24 cellular contexts compared by ENCODE assay signal in the genomic region with DNA sequence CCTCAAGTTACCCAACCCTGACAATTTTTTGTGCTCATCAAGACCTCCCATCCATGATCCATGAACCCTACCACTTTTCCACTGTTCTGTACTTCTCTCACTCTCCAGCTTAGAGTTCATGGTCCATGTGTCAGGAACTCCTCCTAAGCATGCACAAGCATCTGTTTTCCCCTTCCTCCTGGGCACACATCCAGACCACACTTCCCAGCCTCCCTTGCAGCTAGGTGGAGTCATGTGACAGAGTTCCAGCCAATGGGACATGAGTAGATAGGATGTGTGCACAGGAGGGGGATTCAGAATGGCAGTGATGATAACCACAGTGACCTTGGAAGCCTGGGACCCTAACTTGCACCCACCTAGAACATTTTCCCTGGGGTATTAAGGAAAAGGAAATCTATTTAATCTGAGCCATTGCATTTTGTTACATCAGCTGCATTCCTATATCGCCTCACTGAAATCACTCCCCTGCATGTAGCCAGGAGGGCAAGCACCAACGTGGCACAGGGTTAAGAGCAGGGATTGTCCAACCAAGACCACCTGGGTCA. TPM values are rescaled to one million over a fixed set of nuclear protein-coding genes. Genes with fewer than 3 reads are reported as not detected.
"Had no signal": no experiment of that assay in that cellular context is flagged by ENCODE, and none has a peak within 500 bp of the region (broad histone marks: within the 10 kb centered on the region; RNA-seq: fewer than 3 reads in every experiment).

No MANE protein-coding gene starts in this region.

- H3K9ac ChIP-seq: neural progenitor cell had no signal

- ATAC-seq: activated CD8-positive, alpha-beta memory T cell treated with anti-CD3 and anti-CD28 coated beads, Interleukin-2, amount 10 ng/mL, durations not matched to agents 7 days and 5 days; activated CD8-positive, alpha-beta T cell treated with anti-CD3 and anti-CD28 coated beads for 36 hours; esophagus mucosa; left lung; naive thymus-derived CD8-positive, alpha-beta T cell; sciatic nerve; stimulated activated effector memory CD8-positive, alpha-beta T cell treated with anti-CD3 and anti-CD28 coated beads, Interleukin-12 subunit alpha, Interleukin-12 subunit beta, amount 100 ng/mL, for 72 hours had no signal

- H3K4me3 ChIP-seq: hepatocyte, left lung, neural progenitor cell, transverse colon had no signal

- H3K9me3 ChIP-seq: transverse colon had no signal

- H3K4me1 ChIP-seq: left lung, neural progenitor cell had no signal

- H3K4me2 ChIP-seq: hepatocyte, neural progenitor cell had no signal

- H3K36me3 ChIP-seq: left lung, neural progenitor cell, transverse colon had no signal

- H3K4me1 Mint-ChIP-seq: activated naive CD8-positive, alpha-beta T cell treated with anti-CD3 and anti-CD28 coated beads for 36 hours; immature natural killer cell had no signal

- H3K36me3 Mint-ChIP-seq: immature natural killer cell; mesothelial cell of epicardium; neural progenitor cell; stimulated activated effector memory CD8-positive, alpha-beta T cell treated with anti-CD3 and anti-CD28 coated beads, Interleukin-12 subunit alpha, Interleukin-12 subunit beta, amount 100 ng/mL, for 72 hours had no signal

- H3K79me2 ChIP-seq: hepatocyte had no signal

- DNase-seq: activated CD4-positive, alpha-beta T cell treated with anti-CD3 and anti-CD28 coated beads for 48 hours; activated CD8-positive, alpha-beta memory T cell treated with anti-CD3 and anti-CD28 coated beads, Interleukin-2, amount 10 ng/mL, durations not matched to agents 7 days and 5 days; activated CD8-positive, alpha-beta T cell treated with anti-CD3 and anti-CD28 coated beads for 36 hours; activated naive CD4-positive, alpha-beta T cell; activated naive CD8-positive, alpha-beta T cell treated with anti-CD3 and anti-CD28 coated beads for 36 hours; central memory CD4-positive, alpha-beta T cell; effector memory CD4-positive, alpha-beta T cell; glutamatergic neuron; immature natural killer cell; left lung; naive thymus-derived CD8-positive, alpha-beta T cell; posterior cingulate gyrus; small intestine; stimulated activated CD4-positive, alpha-beta T cell treated with anti-CD3 and anti-CD28 coated beads, Interleukin-2, amount 100 ng/mL, for 24 hours; T-helper 9 cell; transverse colon had no signal

- H3K27ac Mint-ChIP-seq: activated CD8-positive, alpha-beta memory T cell treated with anti-CD3 and anti-CD28 coated beads, Interleukin-2, amount 10 ng/mL, durations not matched to agents 7 days and 5 days; activated CD8-positive, alpha-beta T cell treated with anti-CD3 and anti-CD28 coated beads for 36 hours; activated naive CD8-positive, alpha-beta T cell treated with anti-CD3 and anti-CD28 coated beads for 36 hours; immature natural killer cell; mesothelial cell of epicardium; naive thymus-derived CD8-positive, alpha-beta T cell; neural progenitor cell; stimulated activated effector memory CD8-positive, alpha-beta T cell treated with anti-CD3 and anti-CD28 coated beads, Interleukin-12 subunit alpha, Interleukin-12 subunit beta, amount 100 ng/mL, for 72 hours had no signal

- H3K4me3 Mint-ChIP-seq: activated CD8-positive, alpha-beta memory T cell treated with anti-CD3 and anti-CD28 coated beads, Interleukin-2, amount 10 ng/mL, durations not matched to agents 7 days and 5 days; activated CD8-positive, alpha-beta T cell treated with anti-CD3 and anti-CD28 coated beads for 36 hours; activated naive CD8-positive, alpha-beta T cell treated with anti-CD3 and anti-CD28 coated beads for 36 hours; immature natural killer cell; mesothelial cell of epicardium; naive thymus-derived CD8-positive, alpha-beta T cell; neural progenitor cell; stimulated activated effector memory CD8-positive, alpha-beta T cell treated with anti-CD3 and anti-CD28 coated beads, Interleukin-12 subunit alpha, Interleukin-12 subunit beta, amount 100 ng/mL, for 72 hours had no signal

- H3K27me3 ChIP-seq: hepatocyte, neural progenitor cell, transverse colon had no signal

- H3K27ac ChIP-seq: hepatocyte, left lung, neural progenitor cell, transverse colon had no signal

- H3K9me3 Mint-ChIP-seq: stimulated activated effector memory CD8-positive, alpha-beta T cell treated with anti-CD3 and anti-CD28 coated beads, Interleukin-12 subunit alpha, Interleukin-12 subunit beta, amount 100 ng/mL, for 72 hours had no signal

RNA-seq across cellular contexts. Expression of a gene that starts 9.6 kb away (rescaled TPM):
- total RNA-seq: activated CD8-positive, alpha-beta memory T cell treated with anti-CD3 and anti-CD28 coated beads, Interleukin-2, amount 10 ng/mL, durations not matched to agents 7 days and 5 days; activated CD8-positive, alpha-beta T cell treated with anti-CD3 and anti-CD28 coated beads for 36 hours; activated naive CD8-positive, alpha-beta T cell treated with anti-CD3 and anti-CD28 coated beads for 36 hours; esophagus mucosa; naive thymus-derived CD8-positive, alpha-beta T cell; omental fat pad had no signal
- polyA plus RNA-seq: endothelial cell of umbilical vein; immature natural killer cell; naive thymus-derived CD8-positive, alpha-beta T cell; small intestine had no signal
